8 cellular contexts compared by ENCODE assay signal in the genomic region with DNA sequence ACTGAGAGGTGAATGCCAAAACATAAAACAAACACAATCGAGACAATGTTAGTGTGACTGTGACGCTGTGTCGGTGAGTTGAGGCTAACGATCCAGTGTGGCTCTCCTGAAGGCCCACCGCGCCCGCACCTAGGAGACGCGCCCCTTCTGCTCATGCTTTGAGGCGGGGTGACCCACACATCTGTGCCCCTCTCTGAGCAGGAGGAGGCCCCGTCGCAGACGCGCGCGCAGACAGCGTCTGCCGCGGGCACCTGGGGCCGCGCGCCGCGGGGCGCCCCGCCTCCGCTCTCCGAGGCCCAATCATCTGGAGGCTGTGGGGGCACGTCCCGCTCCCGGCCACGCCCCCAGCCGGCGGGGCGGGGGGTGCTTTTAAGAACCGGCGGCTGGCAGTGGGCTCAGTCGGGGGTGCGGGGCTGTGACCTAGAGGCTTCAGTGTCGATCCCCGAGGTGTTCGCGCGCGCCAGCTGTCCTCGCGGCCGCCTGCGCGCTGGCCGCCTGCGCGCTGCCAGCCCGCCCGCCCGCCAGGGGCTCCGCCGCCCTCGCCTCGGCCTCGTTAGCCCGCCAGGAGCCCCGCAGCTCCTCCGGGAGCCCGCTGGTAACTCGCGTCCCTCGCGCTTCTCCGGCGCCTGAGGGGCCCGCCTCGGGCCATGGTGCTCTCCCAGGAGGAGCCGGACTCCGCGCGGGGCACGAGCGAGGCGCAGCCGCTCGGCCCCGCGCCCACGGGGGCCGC. TPM values are rescaled to one million over a fixed set of nuclear protein-coding genes. Genes with fewer than 3 reads are reported as not detected.
DNase-seq lines count a peak whose midpoint lies in the region; ATAC-seq and TF ChIP-seq lines count a peak whose summit lies in the region.

A gene with protein sequence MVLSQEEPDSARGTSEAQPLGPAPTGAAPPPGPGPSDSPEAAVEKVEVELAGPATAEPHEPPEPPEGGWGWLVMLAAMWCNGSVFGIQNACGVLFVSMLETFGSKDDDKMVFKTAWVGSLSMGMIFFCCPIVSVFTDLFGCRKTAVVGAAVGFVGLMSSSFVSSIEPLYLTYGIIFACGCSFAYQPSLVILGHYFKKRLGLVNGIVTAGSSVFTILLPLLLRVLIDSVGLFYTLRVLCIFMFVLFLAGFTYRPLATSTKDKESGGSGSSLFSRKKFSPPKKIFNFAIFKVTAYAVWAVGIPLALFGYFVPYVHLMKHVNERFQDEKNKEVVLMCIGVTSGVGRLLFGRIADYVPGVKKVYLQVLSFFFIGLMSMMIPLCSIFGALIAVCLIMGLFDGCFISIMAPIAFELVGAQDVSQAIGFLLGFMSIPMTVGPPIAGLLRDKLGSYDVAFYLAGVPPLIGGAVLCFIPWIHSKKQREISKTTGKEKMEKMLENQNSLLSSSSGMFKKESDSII (plus strand): TSS at position 398 of the 730 bp plus-strand sequence. CDS start 250 bp downstream, at position 648.

- no peaks in the 10 kb centered on the region for H3K27me3 ChIP-seq in OCI-LY1 (ENCODE audit: insufficient read depth, low read length)
- peaks cover 0 to 67% (median 32%) of the 10 kb centered on the region in 4 donors for H3K27me3 ChIP-seq in esophagus muscularis mucosa

- H3K36me3 ChIP-seq in OCI-LY1 (ENCODE audit: insufficient read depth, low read length) (no peaks in the 10 kb centered on the region), esophagus muscularis mucosa (no peaks in the 10 kb centered on the region)

- H3K27me3 Mint-ChIP-seq in natural killer cell treated with Interleukin-12 subunit alpha and Interleukin-12 subunit beta and Interleukin-15 and Interleukin-18, amount 100 ng/mL, for 72 hours = peaks cover 41 to 54% of the 10 kb centered on the region in 2 donors

- peak within 1 kb of the TSS; percentile 83 for H3K4me3 Mint-ChIP-seq in natural killer cell treated with Interleukin-12 subunit alpha and Interleukin-12 subunit beta and Interleukin-15 and Interleukin-18, amount 100 ng/mL, for 72 hours

- peak within 1 kb of the TSS; percentile 88 for H3K4me3 ChIP-seq in OCI-LY1 (ENCODE audit: low read depth, low read length, poor library complexity, severe bottlenecking)
- H3K4me3 ChIP-seq in esophagus muscularis mucosa = peak within 1 kb of the TSS; percentile 59 to 68 (median 62)

- no peak within 1 kb of the TSS for H3K27ac ChIP-seq in OCI-LY1 (ENCODE audit: low read depth, low read length, poor library complexity, severe bottlenecking)
- H3K27ac ChIP-seq in esophagus muscularis mucosa (replicated peaks in 1 of 4) = no peak within 1 kb of the TSS

- no peaks in the 10 kb centered on the region for H3K36me3 Mint-ChIP-seq in natural killer cell treated with Interleukin-12 subunit alpha and Interleukin-12 subunit beta and Interleukin-15 and Interleukin-18, amount 100 ng/mL, for 72 hours

- intact Hi-C loops in esophagus muscularis mucosa (cut with DNase I) = no loop called here

- no peaks in the 10 kb centered on the region for H4K20me1 ChIP-seq in OCI-LY1 (ENCODE audit: insufficient read depth, low read length)

- H3K27ac Mint-ChIP-seq in natural killer cell treated with Interleukin-12 subunit alpha and Interleukin-12 subunit beta and Interleukin-15 and Interleukin-18, amount 100 ng/mL, for 72 hours = no peak within 1 kb of the TSS

- H3K79me2 ChIP-seq in OCI-LY1 (ENCODE audit: insufficient read depth, low read length) = no peaks in the 10 kb centered on the region

- peak; percentile 26 for DNase-seq in COLO829 (ENCODE audit: low spot score)
- DNase-seq in activated T-cell treated with anti-CD3 and anti-CD28 coated beads for 4 hours = peak; percentile 71
- DNase-seq in esophagus muscularis mucosa (ENCODE audit: extremely low spot score) = no peak
- peak; percentile 69 for DNase-seq in natural killer cell treated with Interleukin-12 subunit alpha and Interleukin-12 subunit beta and Interleukin-15 and Interleukin-18, amount 100 ng/mL, for 72 hours (ENCODE audit: low spot score)
- DNase-seq in stimulated activated naive CD8-positive, alpha-beta T cell treated with anti-CD3 and anti-CD28 coated beads, Interleukin-15, Interleukin-2, amounts not matched to agents 100 U/mL and 50 U/mL, for 24 hours = peak; percentile 83

- H3K9me3 ChIP-seq in OCI-LY1 (ENCODE audit: low read length) (no peaks in the 10 kb centered on the region), esophagus muscularis mucosa (no peaks in the 10 kb centered on the region)

- WGBS in esophagus muscularis mucosa = 2% methylated on average over 9 of the region's 86 CpGs

- peak within 1 kb of the TSS; percentile 91 for H3K4me2 ChIP-seq in OCI-LY1 (ENCODE audit: low read length)

- no peak for TF ChIP-seq EP300 in esophagus muscularis mucosa (IDR thresholded peaks at IDR 0.05)

- no peaks in the 10 kb centered on the region for H3K9me3 Mint-ChIP-seq in natural killer cell treated with Interleukin-12 subunit alpha and Interleukin-12 subunit beta and Interleukin-15 and Interleukin-18, amount 100 ng/mL, for 72 hours

- peak within 1 kb of the TSS; percentile 50 for H3K9ac ChIP-seq in OCI-LY1 (ENCODE audit: low read length)

- no peaks in the 10 kb centered on the region for H3K9me2 ChIP-seq in OCI-LY1 (ENCODE audit: low read depth, low read length)

- H3K4me1 ChIP-seq in OCI-LY1 (ENCODE audit: insufficient read depth, low read length, severe bottlenecking) = peaks cover 23% of the 10 kb centered on the region
- H3K4me1 ChIP-seq in esophagus muscularis mucosa = peaks cover 0 to 26% (median 23%) of the 10 kb centered on the region in 4 donors

- ATAC-seq in GM19455 (IDR thresholded peaks at IDR 0.05; ENCODE audit: unreplicated experiment) (peak; percentile 84), HG03575 (IDR thresholded peaks at IDR 0.05; ENCODE audit: extremely low read depth, insufficient number of reproducible peaks, low FRiP score, unreplicated experiment) (peak; percentile 61)
- ATAC-seq in natural killer cell treated with Interleukin-12 subunit alpha and Interleukin-12 subunit beta and Interleukin-15 and Interleukin-18, amount 100 ng/mL, for 72 hours = peak; percentile 91
- peak; percentile 96 for ATAC-seq in stimulated activated naive CD8-positive, alpha-beta T cell treated with anti-CD3 and anti-CD28 coated beads, Interleukin-15, Interleukin-2, amounts not matched to agents 100 U/mL and 50 U/mL, for 24 hours

- H3K4me1 Mint-ChIP-seq in natural killer cell treated with Interleukin-12 subunit alpha and Interleukin-12 subunit beta and Interleukin-15 and Interleukin-18, amount 100 ng/mL, for 72 hours (ENCODE audit: low read depth in 2 of 2) = peaks cover 8 to 11% of the 10 kb centered on the region in 2 donors

- no peak for TF ChIP-seq CTCF in OCI-LY1 (IDR thresholded peaks at IDR 0.05; ENCODE audit: low read length)
- no peak for TF ChIP-seq CTCF in esophagus muscularis mucosa (IDR thresholded peaks at IDR 0.05)

- no peaks in the 10 kb centered on the region for H3F3A ChIP-seq in OCI-LY1 (ENCODE audit: insufficient read depth, low read length)

- no peak for TF ChIP-seq POLR2A in esophagus muscularis mucosa (IDR thresholded peaks at IDR 0.05; ENCODE audit: low read depth)

- peak within 1 kb of the TSS; percentile 85 for H2AFZ ChIP-seq in OCI-LY1 (ENCODE audit: low read length)

RNA-seq across cellular contexts. Expression of the gene that starts here (rescaled TPM):
- total RNA-seq in esophagus muscularis mucosa = 1 to 10 TPM in 1 of 4 donors, under 1 TPM in 3; 0.45 to 5.3 (median 0.70) TPM
- under 1 TPM; 0.48 to 0.59 TPM for total RNA-seq in natural killer cell treated with Interleukin-12 subunit alpha and Interleukin-12 subunit beta and Interleukin-15 and Interleukin-18, amount 100 ng/mL, for 72 hours

Comparison
In these comparisons a context has a peak if more than half of its experiments do, and no peak if none do; other contexts are left out.
1. Peak in DNase-seq and ATAC-seq in natural killer cell treated with Interleukin-12 subunit alpha and Interleukin-12 subunit beta and Interleukin-15 and Interleukin-18, amount 100 ng/mL, for 72 hours; RNA of the gene not detected or under 1 TPM.